Comparison of ENCODE assay signal across 24 cellular contexts in genomic region chr3:120163816-120164215, GRCh38.
DNase-seq lines count a peak whose midpoint lies in the region; ATAC-seq and TF ChIP-seq lines count a peak whose summit lies in the region.
"Had no signal": no experiment of that assay in that cellular context is flagged by ENCODE, and none has a peak within 500 bp of the region (broad histone marks: within the 10 kb centered on the region; RNA-seq: fewer than 3 reads in every experiment).

No MANE protein-coding gene starts in this region.

- CTCF ChIA-PET in Caco-2 (lab: Charles Lee) = no interaction called here

- TF ChIP-seq CTCF in Caco-2 (IDR thresholded peaks at IDR 0.05; ENCODE audit: insufficient read depth in 1 of 2, low read depth in 1 of 2, low read length in 1 of 2, severe bottlenecking in 1 of 2, unreplicated experiment in 1 of 2) = no peak
- TF ChIP-seq CTCF in RWPE2 (IDR thresholded peaks at IDR 0.05; ENCODE audit: poor library complexity, severe bottlenecking) = no peak
- no peak for TF ChIP-seq CTCF in progenitor cell of endocrine pancreas (IDR thresholded peaks at IDR 0.05; ENCODE audit: unreplicated experiment)

- H3K9me3 Mint-ChIP-seq in Caco-2 (ENCODE audit: unreplicated experiment) = no peaks in the 10 kb centered on the region
- H3K9me3 Mint-ChIP-seq in progenitor cell of endocrine pancreas (ENCODE audit: low read depth) = no peaks in the 10 kb centered on the region
- H3K9me3 Mint-ChIP-seq in stimulated activated naive CD8-positive, alpha-beta T cell treated with anti-CD3 and anti-CD28 coated beads, Interleukin-15, amount 100 ng/mL, for 72 hours = no peaks in the 10 kb centered on the region
- H3K9me3 Mint-ChIP-seq: CD8-positive, alpha-beta memory T cell had no signal

- H3K27me3 Mint-ChIP-seq in Caco-2 (ENCODE audit: insufficient read depth, unreplicated experiment) (no peaks in the 10 kb centered on the region), progenitor cell of endocrine pancreas (no peaks in the 10 kb centered on the region)
- peaks cover 7% of the 10 kb centered on the region for H3K27me3 Mint-ChIP-seq in stimulated activated naive CD8-positive, alpha-beta T cell treated with anti-CD3 and anti-CD28 coated beads, Interleukin-15, amount 100 ng/mL, for 72 hours

- H3K36me3 ChIP-seq in Caco-2 (ENCODE audit: control insufficient read depth, insufficient read depth, low read length) (peaks cover 1% of the 10 kb centered on the region; the same call in 1 of the 2 replicates), RWPE2 (ENCODE audit: low read depth) (peaks cover 3% of the 10 kb centered on the region; the same call in 1 of the 2 replicates)
- H3K36me3 ChIP-seq: BE2C had no signal

- no TSS peak for BruUV-seq in Caco-2 (replicated peaks; lab: Mats Ljungman, UMichigan)

- intact Hi-C loops in Caco-2 (cut with micrococcal nuclease; ENCODE audit: unreplicated experiment) = no loop called here

- ATAC-seq in RWPE2 (ENCODE audit: low read depth) = no peak
- ATAC-seq in stimulated activated naive CD8-positive, alpha-beta T cell treated with anti-CD3 and anti-CD28 coated beads, Interleukin-15, amount 100 ng/mL, for 72 hours = no peak

- H3K27me3 ChIP-seq in Caco-2 (replicated peaks; ENCODE audit: control insufficient read depth, insufficient read depth, low read length) = no peaks in the 10 kb centered on the region; the same call in 1 of the 2 replicates
- no peaks in the 10 kb centered on the region for H3K27me3 ChIP-seq in RWPE2 (ENCODE audit: insufficient read depth, poor library complexity, severe bottlenecking)
- H3K27me3 ChIP-seq: BE2C had no signal

- H3K9me3 ChIP-seq in Caco-2 = no peaks in the 10 kb centered on the region
- H3K9me3 ChIP-seq in RWPE2 (ENCODE audit: severe bottlenecking) = no peaks in the 10 kb centered on the region
- H3K9me3 ChIP-seq: BE2C had no signal

- peak overlapping the region; percentile 97 for H3K27ac ChIP-seq in RWPE2 (ENCODE audit: poor library complexity, severe bottlenecking)

- POLR2A ChIA-PET in Caco-2 (lab: Charles Lee) = interaction anchor here (1.3 to 2.3 kb wide), 2 partner anchors 69 to 70 kb away, joined by 4 to 18 read pairs; no protein-coding TSS in a partner anchor

- DNase-seq in Caco-2 (no peak), RWPE2 (ENCODE audit: low spot score) (no peak), fibroblast of peridontal ligament (ENCODE audit: extremely low read depth) (peak; percentile 59), progenitor cell of endocrine pancreas (ENCODE audit: low spot score, unreplicated experiment) (no peak), ecto neural progenitor cell (ENCODE audit: low spot score) (no peak), NOMO-1 treated with DMSO at 0.1 percent for 48 hours (lab: John Stamatoyannopoulos, UW; ENCODE audit: unreplicated experiment) (no peak)
- DNase-seq in stimulated activated naive CD8-positive, alpha-beta T cell treated with anti-CD3 and anti-CD28 coated beads, Interleukin-15, amount 100 ng/mL, for 72 hours = no peak
- DNase-seq: BE2C; CD8-positive, alpha-beta memory T cell; DMS153; DND-41; H7; KBM-7; MV-4-11; NCI-H1105; NCI-H1436 treated with DMSO at 0.1 percent for 48 hours; NCI-H187 treated with DMSO at 0.1 percent for 48 hours; NCI-H2171 treated with DMSO at 0.1 percent for 48 hours; NCI-H345; NCI-H524; NCI-H748 treated with DMSO at 0.1 percent for 48 hours; RPMI8226; SHP77 had no signal

- peak overlapping the region; percentile 87 for H3K27ac Mint-ChIP-seq in Caco-2 (ENCODE audit: unreplicated experiment)
- H3K27ac Mint-ChIP-seq in progenitor cell of endocrine pancreas = peak overlapping the region; percentile 90
- no peak overlapping the region for H3K27ac Mint-ChIP-seq in stimulated activated naive CD8-positive, alpha-beta T cell treated with anti-CD3 and anti-CD28 coated beads, Interleukin-15, amount 100 ng/mL, for 72 hours

- peak overlapping the region; percentile 60 for H3K4me3 Mint-ChIP-seq in Caco-2 (ENCODE audit: unreplicated experiment)
- H3K4me3 Mint-ChIP-seq in progenitor cell of endocrine pancreas (ENCODE audit: low read depth) = no peak overlapping the region
- no peak overlapping the region for H3K4me3 Mint-ChIP-seq in stimulated activated naive CD8-positive, alpha-beta T cell treated with anti-CD3 and anti-CD28 coated beads, Interleukin-15, amount 100 ng/mL, for 72 hours
- H3K4me3 Mint-ChIP-seq: CD14-positive monocyte; CD8-positive, alpha-beta memory T cell had no signal

- peaks cover 55% of the 10 kb centered on the region for H3K4me1 ChIP-seq in Caco-2
- peaks cover 34% of the 10 kb centered on the region for H3K4me1 ChIP-seq in RWPE2 (ENCODE audit: insufficient read depth, poor library complexity, severe bottlenecking)
- H3K4me1 ChIP-seq: BE2C had no signal

- peaks cover 6% of the 10 kb centered on the region for H3K36me3 Mint-ChIP-seq in Caco-2 (ENCODE audit: insufficient read depth, unreplicated experiment)
- H3K36me3 Mint-ChIP-seq in progenitor cell of endocrine pancreas (ENCODE audit: insufficient read depth) = no peaks in the 10 kb centered on the region
- H3K36me3 Mint-ChIP-seq: CD14-positive monocyte; CD8-positive, alpha-beta memory T cell had no signal

- no peak overlapping the region for H3K4me3 ChIP-seq in Caco-2 (ENCODE audit: low read depth, low read length)
- H3K4me3 ChIP-seq in RWPE2 (ENCODE audit: severe bottlenecking) = no peak overlapping the region

- H3K4me1 Mint-ChIP-seq in Caco-2 (ENCODE audit: low read depth, unreplicated experiment) (peaks cover 39% of the 10 kb centered on the region), progenitor cell of endocrine pancreas (ENCODE audit: low read depth) (peaks cover 26% of the 10 kb centered on the region)
- peaks cover 6% of the 10 kb centered on the region for H3K4me1 Mint-ChIP-seq in stimulated activated naive CD8-positive, alpha-beta T cell treated with anti-CD3 and anti-CD28 coated beads, Interleukin-15, amount 100 ng/mL, for 72 hours
- H3K4me1 Mint-ChIP-seq: CD8-positive, alpha-beta memory T cell had no signal

Comparison
In these comparisons a context has a peak if more than half of its experiments do, and no peak if none do; other contexts are left out.
1. H3K27ac Mint-ChIP-seq: peak in Caco-2 (single experiment) and progenitor cell of endocrine pancreas (single experiment); none in stimulated activated naive CD8-positive, alpha-beta T cell treated with anti-CD3 and anti-CD28 coated beads, Interleukin-15, amount 100 ng/mL, for 72 hours (0 of 2).